Comparison of ENCODE assay signal across 3 cellular contexts in the genomic region with DNA sequence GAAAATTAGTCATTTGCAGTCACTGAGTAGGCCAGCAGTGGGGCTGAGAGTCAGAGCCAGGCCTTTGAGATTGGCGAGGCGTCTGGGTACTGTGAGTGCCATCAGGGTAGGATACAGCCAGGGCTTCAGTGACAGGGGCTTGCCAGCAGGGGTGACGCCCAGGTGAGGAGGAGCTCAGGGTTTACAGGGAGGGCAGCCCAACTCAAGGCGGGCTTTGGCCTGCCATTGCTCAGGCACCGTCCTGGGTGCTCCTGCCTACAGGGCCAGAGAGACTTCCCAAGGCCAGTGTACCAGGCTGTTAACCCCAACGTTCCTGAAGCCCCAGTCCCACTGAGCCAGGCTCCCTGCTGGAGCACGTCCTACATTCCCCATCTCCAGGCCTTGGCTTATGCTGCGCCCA.
TF ChIP-seq lines count a peak whose summit lies in the region.

No MANE protein-coding gene starts in this region.

TF ChIP-seq in GM23338, 12 proteins besides CTCF, POLR2A, EP300 and RAD21:
- no peak for TF ChIP-seq NANOG (IDR thresholded peaks at IDR 0.05; ENCODE audit: borderline replicate concordance)
- TF ChIP-seq CREB1 (CRISPR knock-in tag; IDR thresholded peaks at IDR 0.05; ENCODE audit: low read depth): no peak
- no peak for TF ChIP-seq ZNF114 (CRISPR knock-in tag; IDR thresholded peaks at IDR 0.05)
- no peak for TF ChIP-seq POLR2AphosphoS5 (IDR thresholded peaks at IDR 0.05; ENCODE audit: low read depth)
- no peak for TF ChIP-seq ZNF331 (CRISPR knock-in tag; IDR thresholded peaks at IDR 0.05; ENCODE audit: low read depth)
- TF ChIP-seq ETS1 (IDR thresholded peaks at IDR 0.05): no peak
- TF ChIP-seq, protein P1, sequence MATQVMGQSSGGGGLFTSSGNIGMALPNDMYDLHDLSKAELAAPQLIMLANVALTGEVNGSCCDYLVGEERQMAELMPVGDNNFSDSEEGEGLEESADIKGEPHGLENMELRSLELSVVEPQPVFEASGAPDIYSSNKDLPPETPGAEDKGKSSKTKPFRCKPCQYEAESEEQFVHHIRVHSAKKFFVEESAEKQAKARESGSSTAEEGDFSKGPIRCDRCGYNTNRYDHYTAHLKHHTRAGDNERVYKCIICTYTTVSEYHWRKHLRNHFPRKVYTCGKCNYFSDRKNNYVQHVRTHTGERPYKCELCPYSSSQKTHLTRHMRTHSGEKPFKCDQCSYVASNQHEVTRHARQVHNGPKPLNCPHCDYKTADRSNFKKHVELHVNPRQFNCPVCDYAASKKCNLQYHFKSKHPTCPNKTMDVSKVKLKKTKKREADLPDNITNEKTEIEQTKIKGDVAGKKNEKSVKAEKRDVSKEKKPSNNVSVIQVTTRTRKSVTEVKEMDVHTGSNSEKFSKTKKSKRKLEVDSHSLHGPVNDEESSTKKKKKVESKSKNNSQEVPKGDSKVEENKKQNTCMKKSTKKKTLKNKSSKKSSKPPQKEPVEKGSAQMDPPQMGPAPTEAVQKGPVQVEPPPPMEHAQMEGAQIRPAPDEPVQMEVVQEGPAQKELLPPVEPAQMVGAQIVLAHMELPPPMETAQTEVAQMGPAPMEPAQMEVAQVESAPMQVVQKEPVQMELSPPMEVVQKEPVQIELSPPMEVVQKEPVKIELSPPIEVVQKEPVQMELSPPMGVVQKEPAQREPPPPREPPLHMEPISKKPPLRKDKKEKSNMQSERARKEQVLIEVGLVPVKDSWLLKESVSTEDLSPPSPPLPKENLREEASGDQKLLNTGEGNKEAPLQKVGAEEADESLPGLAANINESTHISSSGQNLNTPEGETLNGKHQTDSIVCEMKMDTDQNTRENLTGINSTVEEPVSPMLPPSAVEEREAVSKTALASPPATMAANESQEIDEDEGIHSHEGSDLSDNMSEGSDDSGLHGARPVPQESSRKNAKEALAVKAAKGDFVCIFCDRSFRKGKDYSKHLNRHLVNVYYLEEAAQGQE (IDR thresholded peaks at IDR 0.05; ENCODE audit: unreplicated experiment): no peak
- TF ChIP-seq JUNB (IDR thresholded peaks at IDR 0.05; ENCODE audit: unreplicated experiment): no peak
- no peak for TF ChIP-seq EZH2 (IDR thresholded peaks at IDR 0.05; ENCODE audit: low read depth, unreplicated experiment)
- no peak for TF ChIP-seq EZH2phosphoT487 (IDR thresholded peaks at IDR 0.05; ENCODE audit: unreplicated experiment)

TF ChIP-seq in HCT116, 20 proteins besides CTCF, POLR2A, EP300 and RAD21:
- TF ChIP-seq POLR2AphosphoS5 (IDR thresholded peaks at IDR 0.05; ENCODE audit: low read depth, low read length) (no peak), ZNF274 (IDR thresholded peaks at IDR 0.05; ENCODE audit: low read depth, low read length) (no peak), SP1 (IDR thresholded peaks at IDR 0.05; ENCODE audit: low read depth) (no peak)

TF ChIP-seq in H1, 55 proteins besides CTCF, POLR2A, EP300 and RAD21:
- TF ChIP-seq MAFK (IDR thresholded peaks at IDR 0.05; ENCODE audit: low read depth, low read length) (no peak), NANOG (IDR thresholded peaks at IDR 0.05; ENCODE audit: insufficient read depth, low read depth, low read length, poor library complexity, severe bottlenecking) (no peak), USF2 (IDR thresholded peaks at IDR 0.05; ENCODE audit: low read length) (no peak), SP4 (IDR thresholded peaks at IDR 0.05; ENCODE audit: low read length) (no peak), JUND (IDR thresholded peaks at IDR 0.05; ENCODE audit: low read length) (no peak)
